Comparison of ENCODE assay signal across 14 cellular contexts in the genomic region with DNA sequence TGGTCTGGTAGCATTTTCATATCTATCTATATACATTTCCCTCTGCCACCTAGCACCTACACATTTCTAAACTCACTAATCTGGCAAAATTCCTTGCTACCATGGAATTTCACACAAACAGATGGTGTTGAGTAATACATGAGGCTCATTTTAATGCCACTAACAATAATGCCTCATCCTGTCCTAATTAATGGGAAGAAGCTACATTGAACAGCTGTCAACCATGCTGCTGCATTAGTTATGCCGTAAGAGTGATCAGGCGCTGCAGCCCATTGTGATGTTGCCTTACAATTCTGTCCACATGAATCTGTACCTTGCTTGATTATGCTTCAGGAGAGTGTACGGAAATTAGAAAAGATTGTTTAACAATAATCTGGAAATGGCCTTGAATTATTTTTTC. TPM values are rescaled to one million over a fixed set of nuclear protein-coding genes. Genes with fewer than 3 reads are reported as not detected.
DNase-seq lines count a peak whose midpoint lies in the region; ATAC-seq and TF ChIP-seq lines count a peak whose summit lies in the region.
"Had no signal": no experiment of that assay in that cellular context is flagged by ENCODE, and none has a peak within 500 bp of the region (broad histone marks: within the 10 kb centered on the region; RNA-seq: fewer than 3 reads in every experiment).

No MANE protein-coding gene starts in this region.

- H3K27me3 ChIP-seq in GM23248 (replicated peaks; ENCODE audit: insufficient read depth) (no peaks in the 10 kb centered on the region), suprapubic skin (no peaks in the 10 kb centered on the region)
- H3K27me3 ChIP-seq: BLaER1, right lobe of liver had no signal

- TF ChIP-seq CTCF in fibroblast of the aortic adventitia (IDR thresholded peaks at IDR 0.05; ENCODE audit: insufficient read depth, low read length) (no peak), suprapubic skin (IDR thresholded peaks at IDR 0.05) (no peak)

- peaks cover 98% of the 10 kb centered on the region for H3K79me2 ChIP-seq in GM23248 (ENCODE audit: insufficient read depth)

- WGBS in GM23248 (ENCODE audit: low coverage in 1 of 2, low lambda C conversion rate in 2 of 2, missing lambda C conversion rate in 2 of 2), 2 experiments = 15 to 26% methylated on average over 3 of the region's 3 CpGs
- WGBS in suprapubic skin = 79% methylated on average over 3 of the region's 3 CpGs

- no peak for TF ChIP-seq EP300 in suprapubic skin (IDR thresholded peaks at IDR 0.05)

- H3K9ac ChIP-seq in GM23248 = peak overlapping the region; percentile 100
- H3K9ac ChIP-seq: BLaER1 had no signal

- H3K27ac ChIP-seq in GM23248 (peak overlapping the region; percentile 100), suprapubic skin (peak overlapping the region; percentile 49)
- H3K27ac ChIP-seq: BLaER1, HL-60, right lobe of liver had no signal

- TF ChIP-seq POLR2A in suprapubic skin (IDR thresholded peaks at IDR 0.05) = no peak

- no peak for ATAC-seq in HG03432 (IDR thresholded peaks at IDR 0.05; ENCODE audit: unreplicated experiment)
- ATAC-seq: effector memory CD8-positive, alpha-beta T cell; right lobe of liver had no signal

- in situ Hi-C loops in GM23248 (cut with MboI) = no loop called here

- H4K20me1 ChIP-seq in GM23248 (ENCODE audit: insufficient read depth) = peaks cover 5% of the 10 kb centered on the region; the same call in 1 of the 2 replicates
- H4K20me1 ChIP-seq: BLaER1 had no signal

- H3K36me3 ChIP-seq in GM23248 (ENCODE audit: low read depth) (peaks cover 100% of the 10 kb centered on the region), suprapubic skin (peaks cover 10% of the 10 kb centered on the region)
- H3K36me3 ChIP-seq: BLaER1, HAP-1, right lobe of liver had no signal

- H3K9me2 ChIP-seq in GM23248 (ENCODE audit: insufficient read depth) = no peaks in the 10 kb centered on the region

- H3K9me3 ChIP-seq in GM23248 (ENCODE audit: low read depth) (no peaks in the 10 kb centered on the region), suprapubic skin (no peaks in the 10 kb centered on the region)
- H3K9me3 ChIP-seq: BLaER1, HAP-1, right lobe of liver had no signal

- H3K4me1 ChIP-seq in GM23248 (ENCODE audit: insufficient read depth) = peaks cover 100% of the 10 kb centered on the region
- H3K4me1 ChIP-seq in suprapubic skin = peaks cover 7% of the 10 kb centered on the region
- H3K4me1 ChIP-seq: BLaER1, HAP-1, right lobe of liver had no signal

- DNase-seq in GM23248 (peak; percentile 71), NCI-H82 (lab: John Stamatoyannopoulos, UW) (peak; percentile 97), fibroblast of the aortic adventitia (ENCODE audit: low read depth) (peak; percentile 47), suprapubic skin (ENCODE audit: low spot score in 2 of 2) (no peak), NCI-H774 (lab: John Stamatoyannopoulos, UW) (no peak), DMS153 treated with DMSO at 0.1 percent for 48 hours (lab: John Stamatoyannopoulos, UW; ENCODE audit: unreplicated experiment) (no peak)
- DNase-seq: activated B cell treated with CpG ODN at 0.5 μM for 24 hours; effector memory CD8-positive, alpha-beta T cell; right lobe of liver; stimulated activated CD4-positive, alpha-beta T cell treated with anti-CD3 and anti-CD28 coated beads, Interleukin-2, amount 100 ng/mL, for 48 hours had no signal

- H3K4me3 ChIP-seq in GM23248 (peak overlapping the region; percentile 19; the same call in 1 of the 2 replicates), fibroblast of the aortic adventitia (ENCODE audit: low read depth, low read length) (no peak overlapping the region), suprapubic skin (no peak overlapping the region)
- H3K4me3 ChIP-seq: BLaER1, HAP-1, right lobe of liver had no signal

- peaks cover 99% of the 10 kb centered on the region for H3F3A ChIP-seq in GM23248 (ENCODE audit: insufficient read depth)

- H3K4me2 ChIP-seq in GM23248 (ENCODE audit: unreplicated experiment) = peak overlapping the region; percentile 38
- H3K4me2 ChIP-seq: BLaER1 had no signal

- no peak overlapping the region for H2AFZ ChIP-seq in GM23248

RNA-seq across cellular contexts. Expression of gene COL1A2, which starts 23.2 kb away (rescaled TPM):
- 10,930 and 11,288 TPM in 2 replicates for total RNA-seq in GM23248 (2014; rRNA removed; shearing (Covaris generic))
- 9,779 and 9,902 TPM in 2 replicates for polyA plus RNA-seq in GM23248 (2016; fragmentation: Nextera tagmentation; extraction: Ambion mirVana)
- total RNA-seq in fibroblast of the aortic adventitia (ENCODE audit: low replicate concordance) = 4,453 and 32,213 TPM in 2 replicates
- total RNA-seq in suprapubic skin = 100 to 1,000 TPM in 1 of 4 donors, 10 to 100 TPM in 3; 29.9 to 124 (median 61.3) TPM
- total RNA-seq: activated B cell treated with CpG ODN at 0.5 μM for 24 hours had no signal

Comparison
In these comparisons a context has a peak if more than half of its experiments do, and no peak if none do; other contexts are left out.
1. DNase-seq: peak in GM23248 (single experiment), NCI-H82 (single experiment) and fibroblast of the aortic adventitia (single experiment); none in suprapubic skin (0 of 2), NCI-H774 (single experiment) and DMS153 treated with DMSO at 0.1 percent for 48 hours (single experiment).
2. RNA of gene COL1A2, which starts 23.2 kb away (total RNA-seq): 10,930 to 11,288 TPM in GM23248 and 4,453 to 32,213 TPM in fibroblast of the aortic adventitia; 29.9 to 124 TPM in suprapubic skin; every median in the first group is over 10 times any median in the second.